In the genomic region with DNA sequence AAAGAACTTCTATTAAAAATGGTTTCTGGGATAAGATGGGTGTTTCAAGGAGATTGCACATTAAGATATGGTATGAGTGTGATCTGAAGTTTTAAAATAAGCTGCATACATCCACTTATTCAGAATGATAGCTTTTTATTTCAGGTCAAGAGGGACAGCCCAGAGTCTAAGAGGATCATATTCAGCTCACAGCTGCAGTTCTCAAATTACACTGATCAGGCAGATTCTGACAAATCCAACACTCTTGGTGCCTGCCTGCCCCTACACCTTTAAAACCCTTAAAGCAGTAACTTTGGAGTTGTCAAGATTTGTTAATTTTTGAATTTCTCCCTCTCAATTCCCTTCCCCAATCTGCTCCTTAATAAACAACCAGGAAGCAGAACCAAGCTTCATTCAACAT, we compare ENCODE assay signal across 2 cellular contexts.
TF ChIP-seq lines count a peak whose summit lies in the region.

No MANE protein-coding gene starts in this region.

TF ChIP-seq in liver, 16 proteins besides CTCF, POLR2A, EP300 and RAD21:
- TF ChIP-seq, protein P1, sequence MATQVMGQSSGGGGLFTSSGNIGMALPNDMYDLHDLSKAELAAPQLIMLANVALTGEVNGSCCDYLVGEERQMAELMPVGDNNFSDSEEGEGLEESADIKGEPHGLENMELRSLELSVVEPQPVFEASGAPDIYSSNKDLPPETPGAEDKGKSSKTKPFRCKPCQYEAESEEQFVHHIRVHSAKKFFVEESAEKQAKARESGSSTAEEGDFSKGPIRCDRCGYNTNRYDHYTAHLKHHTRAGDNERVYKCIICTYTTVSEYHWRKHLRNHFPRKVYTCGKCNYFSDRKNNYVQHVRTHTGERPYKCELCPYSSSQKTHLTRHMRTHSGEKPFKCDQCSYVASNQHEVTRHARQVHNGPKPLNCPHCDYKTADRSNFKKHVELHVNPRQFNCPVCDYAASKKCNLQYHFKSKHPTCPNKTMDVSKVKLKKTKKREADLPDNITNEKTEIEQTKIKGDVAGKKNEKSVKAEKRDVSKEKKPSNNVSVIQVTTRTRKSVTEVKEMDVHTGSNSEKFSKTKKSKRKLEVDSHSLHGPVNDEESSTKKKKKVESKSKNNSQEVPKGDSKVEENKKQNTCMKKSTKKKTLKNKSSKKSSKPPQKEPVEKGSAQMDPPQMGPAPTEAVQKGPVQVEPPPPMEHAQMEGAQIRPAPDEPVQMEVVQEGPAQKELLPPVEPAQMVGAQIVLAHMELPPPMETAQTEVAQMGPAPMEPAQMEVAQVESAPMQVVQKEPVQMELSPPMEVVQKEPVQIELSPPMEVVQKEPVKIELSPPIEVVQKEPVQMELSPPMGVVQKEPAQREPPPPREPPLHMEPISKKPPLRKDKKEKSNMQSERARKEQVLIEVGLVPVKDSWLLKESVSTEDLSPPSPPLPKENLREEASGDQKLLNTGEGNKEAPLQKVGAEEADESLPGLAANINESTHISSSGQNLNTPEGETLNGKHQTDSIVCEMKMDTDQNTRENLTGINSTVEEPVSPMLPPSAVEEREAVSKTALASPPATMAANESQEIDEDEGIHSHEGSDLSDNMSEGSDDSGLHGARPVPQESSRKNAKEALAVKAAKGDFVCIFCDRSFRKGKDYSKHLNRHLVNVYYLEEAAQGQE (IDR thresholded peaks at IDR 0.05) = no peak
- TF ChIP-seq HNF4G (IDR thresholded peaks at IDR 0.05) (no peak), JUND (IDR thresholded peaks at IDR 0.05) (no peak), YY1 (IDR thresholded peaks at IDR 0.05) (no peak), SP1 (IDR thresholded peaks at IDR 0.05) (no peak), FOXA1 (IDR thresholded peaks at IDR 0.05) (no peak), EGR1 (IDR thresholded peaks at IDR 0.05; ENCODE audit: low read depth in 2 of 2) (no peak), RXRA (IDR thresholded peaks at IDR 0.05) (no peak), NR2F2 (IDR thresholded peaks at IDR 0.05) (no peak), HNF4A (conservative IDR thresholded peaks at IDR 0.05) (no peak), FOXA2 (IDR thresholded peaks at IDR 0.05) (no peak), GABPA (IDR thresholded peaks at IDR 0.05 in 1 of 2, conservative IDR thresholded peaks at IDR 0.05 in 1 of 2) (no peak), TAF1 (conservative IDR thresholded peaks at IDR 0.05) (no peak)
- TF ChIP-seq, protein P2, sequence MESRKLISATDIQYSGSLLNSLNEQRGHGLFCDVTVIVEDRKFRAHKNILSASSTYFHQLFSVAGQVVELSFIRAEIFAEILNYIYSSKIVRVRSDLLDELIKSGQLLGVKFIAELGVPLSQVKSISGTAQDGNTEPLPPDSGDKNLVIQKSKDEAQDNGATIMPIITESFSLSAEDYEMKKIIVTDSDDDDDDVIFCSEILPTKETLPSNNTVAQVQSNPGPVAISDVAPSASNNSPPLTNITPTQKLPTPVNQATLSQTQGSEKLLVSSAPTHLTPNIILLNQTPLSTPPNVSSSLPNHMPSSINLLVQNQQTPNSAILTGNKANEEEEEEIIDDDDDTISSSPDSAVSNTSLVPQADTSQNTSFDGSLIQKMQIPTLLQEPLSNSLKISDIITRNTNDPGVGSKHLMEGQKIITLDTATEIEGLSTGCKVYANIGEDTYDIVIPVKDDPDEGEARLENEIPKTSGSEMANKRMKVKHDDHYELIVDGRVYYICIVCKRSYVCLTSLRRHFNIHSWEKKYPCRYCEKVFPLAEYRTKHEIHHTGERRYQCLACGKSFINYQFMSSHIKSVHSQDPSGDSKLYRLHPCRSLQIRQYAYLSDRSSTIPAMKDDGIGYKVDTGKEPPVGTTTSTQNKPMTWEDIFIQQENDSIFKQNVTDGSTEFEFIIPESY (IDR thresholded peaks at IDR 0.05) = no peak
- TF ChIP-seq, protein P3, sequence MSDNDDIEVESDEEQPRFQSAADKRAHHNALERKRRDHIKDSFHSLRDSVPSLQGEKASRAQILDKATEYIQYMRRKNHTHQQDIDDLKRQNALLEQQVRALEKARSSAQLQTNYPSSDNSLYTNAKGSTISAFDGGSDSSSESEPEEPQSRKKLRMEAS (IDR thresholded peaks at IDR 0.05) = no peak
- TF ChIP-seq, protein P4, sequence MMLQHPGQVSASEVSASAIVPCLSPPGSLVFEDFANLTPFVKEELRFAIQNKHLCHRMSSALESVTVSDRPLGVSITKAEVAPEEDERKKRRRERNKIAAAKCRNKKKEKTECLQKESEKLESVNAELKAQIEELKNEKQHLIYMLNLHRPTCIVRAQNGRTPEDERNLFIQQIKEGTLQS (IDR thresholded peaks at IDR 0.05) = no peak

TF ChIP-seq in HepG2, 621 proteins besides CTCF, POLR2A, EP300 and RAD21:
- TF ChIP-seq, protein P5, sequence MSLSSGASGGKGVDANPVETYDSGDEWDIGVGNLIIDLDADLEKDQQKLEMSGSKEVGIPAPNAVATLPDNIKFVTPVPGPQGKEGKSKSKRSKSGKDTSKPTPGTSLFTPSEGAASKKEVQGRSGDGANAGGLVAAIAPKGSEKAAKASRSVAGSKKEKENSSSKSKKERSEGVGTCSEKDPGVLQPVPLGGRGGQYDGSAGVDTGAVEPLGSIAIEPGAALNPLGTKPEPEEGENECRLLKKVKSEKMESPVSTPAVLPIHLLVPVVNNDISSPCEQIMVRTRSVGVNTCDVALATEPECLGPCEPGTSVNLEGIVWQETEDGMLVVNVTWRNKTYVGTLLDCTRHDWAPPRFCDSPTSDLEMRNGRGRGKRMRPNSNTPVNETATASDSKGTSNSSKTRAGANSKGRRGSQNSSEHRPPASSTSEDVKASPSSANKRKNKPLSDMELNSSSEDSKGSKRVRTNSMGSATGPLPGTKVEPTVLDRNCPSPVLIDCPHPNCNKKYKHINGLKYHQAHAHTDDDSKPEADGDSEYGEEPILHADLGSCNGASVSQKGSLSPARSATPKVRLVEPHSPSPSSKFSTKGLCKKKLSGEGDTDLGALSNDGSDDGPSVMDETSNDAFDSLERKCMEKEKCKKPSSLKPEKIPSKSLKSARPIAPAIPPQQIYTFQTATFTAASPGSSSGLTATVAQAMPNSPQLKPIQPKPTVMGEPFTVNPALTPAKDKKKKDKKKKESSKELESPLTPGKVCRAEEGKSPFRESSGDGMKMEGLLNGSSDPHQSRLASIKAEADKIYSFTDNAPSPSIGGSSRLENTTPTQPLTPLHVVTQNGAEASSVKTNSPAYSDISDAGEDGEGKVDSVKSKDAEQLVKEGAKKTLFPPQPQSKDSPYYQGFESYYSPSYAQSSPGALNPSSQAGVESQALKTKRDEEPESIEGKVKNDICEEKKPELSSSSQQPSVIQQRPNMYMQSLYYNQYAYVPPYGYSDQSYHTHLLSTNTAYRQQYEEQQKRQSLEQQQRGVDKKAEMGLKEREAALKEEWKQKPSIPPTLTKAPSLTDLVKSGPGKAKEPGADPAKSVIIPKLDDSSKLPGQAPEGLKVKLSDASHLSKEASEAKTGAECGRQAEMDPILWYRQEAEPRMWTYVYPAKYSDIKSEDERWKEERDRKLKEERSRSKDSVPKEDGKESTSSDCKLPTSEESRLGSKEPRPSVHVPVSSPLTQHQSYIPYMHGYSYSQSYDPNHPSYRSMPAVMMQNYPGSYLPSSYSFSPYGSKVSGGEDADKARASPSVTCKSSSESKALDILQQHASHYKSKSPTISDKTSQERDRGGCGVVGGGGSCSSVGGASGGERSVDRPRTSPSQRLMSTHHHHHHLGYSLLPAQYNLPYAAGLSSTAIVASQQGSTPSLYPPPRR (CRISPR knock-in tag; IDR thresholded peaks at IDR 0.05; ENCODE audit: borderline replicate concordance) = no peak
- TF ChIP-seq NR3C1 (CRISPR knock-in tag; IDR thresholded peaks at IDR 0.05) (no peak), RCOR2 (CRISPR knock-in tag; IDR thresholded peaks at IDR 0.05) (no peak), MEIS2 (CRISPR knock-in tag; IDR thresholded peaks at IDR 0.05) (no peak), ZNF7 (CRISPR knock-in tag; IDR thresholded peaks at IDR 0.05) (no peak), HNRNPK (IDR thresholded peaks at IDR 0.05; ENCODE audit: low read depth, low read length, poor library complexity, severe bottlenecking) (no peak), ARNTL (CRISPR knock-in tag; IDR thresholded peaks at IDR 0.05) (no peak), ZNF782 (CRISPR knock-in tag; IDR thresholded peaks at IDR 0.05; ENCODE audit: borderline replicate concordance) (no peak), IKZF1 (IDR thresholded peaks at IDR 0.05) (no peak)
- TF ChIP-seq, protein P6, sequence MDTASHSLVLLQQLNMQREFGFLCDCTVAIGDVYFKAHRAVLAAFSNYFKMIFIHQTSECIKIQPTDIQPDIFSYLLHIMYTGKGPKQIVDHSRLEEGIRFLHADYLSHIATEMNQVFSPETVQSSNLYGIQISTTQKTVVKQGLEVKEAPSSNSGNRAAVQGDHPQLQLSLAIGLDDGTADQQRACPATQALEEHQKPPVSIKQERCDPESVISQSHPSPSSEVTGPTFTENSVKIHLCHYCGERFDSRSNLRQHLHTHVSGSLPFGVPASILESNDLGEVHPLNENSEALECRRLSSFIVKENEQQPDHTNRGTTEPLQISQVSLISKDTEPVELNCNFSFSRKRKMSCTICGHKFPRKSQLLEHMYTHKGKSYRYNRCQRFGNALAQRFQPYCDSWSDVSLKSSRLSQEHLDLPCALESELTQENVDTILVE (CRISPR knock-in tag; IDR thresholded peaks at IDR 0.05) = no peak
